In genomic region chr1:27601321-27601770, GRCh38 we compare ENCODE assay signal across 9 cellular contexts. TPM values are rescaled to one million over a fixed set of nuclear protein-coding genes. Genes with fewer than 3 reads are reported as not detected.
DNase-seq lines count a peak whose midpoint lies in the region; ATAC-seq and TF ChIP-seq lines count a peak whose summit lies in the region.
"Had no signal": no experiment of that assay in that cellular context is flagged by ENCODE, and none has a peak within 500 bp of the region (broad histone marks: within the 10 kb centered on the region; RNA-seq: fewer than 3 reads in every experiment).

No MANE protein-coding gene starts in this region.

- H3K36me3 Mint-ChIP-seq in activated naive CD4-positive, alpha-beta T cell treated with anti-CD3 and anti-CD28 coated beads, Interleukin-2, amount 10 ng/mL, durations not matched to agents 7 days and 5 days = peaks cover 1% of the 10 kb centered on the region
- no peaks in the 10 kb centered on the region for H3K36me3 Mint-ChIP-seq in MCF 10A (ENCODE audit: insufficient read depth, unreplicated experiment)
- peaks cover 2% of the 10 kb centered on the region for H3K36me3 Mint-ChIP-seq in memory B cell

- H3K9me3 Mint-ChIP-seq in activated naive CD4-positive, alpha-beta T cell treated with anti-CD3 and anti-CD28 coated beads, Interleukin-2, amount 10 ng/mL, durations not matched to agents 7 days and 5 days = no peaks in the 10 kb centered on the region
- H3K9me3 Mint-ChIP-seq in MCF 10A (ENCODE audit: unreplicated experiment) (no peaks in the 10 kb centered on the region), memory B cell (no peaks in the 10 kb centered on the region)

- H3K27ac ChIP-seq in transverse colon = peak overlapping the region; percentile 87 to 97 (median 96)
- H3K27ac ChIP-seq: neutrophil had no signal

- in situ Hi-C loops in transverse colon (cut with MboI; ENCODE audit: low pct_ligation_motif_present in 1 of 4, low pct_unique_long_range_greater_than_20kb in 1 of 4, low sequenced_read_pairs in 3 of 4) = loop anchor here (10.0 kb wide), 4 partner anchors 47 to 207 kb away; partner anchors contain the start of gene GPR3 (in 1 of the 4)

- intact Hi-C loops in MCF 10A (cut with micrococcal nuclease) = loop anchor here (1.0 kb wide), 1 partner anchor 45 kb away; no protein-coding TSS in a partner anchor
- intact Hi-C loops in transverse colon (cut with DNase I; ENCODE audit: low total_unique reads) = loop anchor here (10.0 kb wide), 1 partner anchor 277 kb away; the partner anchor contains the start of gene TMEM222

- H3K4me1 ChIP-seq in transverse colon = peaks cover 35 to 70% (median 55%) of the 10 kb centered on the region in 4 donors

- no peak for DNase-seq in activated naive CD4-positive, alpha-beta T cell treated with anti-CD3 and anti-CD28 coated beads, Interleukin-2, amount 10 ng/mL, durations not matched to agents 7 days and 5 days
- no peak for DNase-seq in activated naive CD4-positive, alpha-beta T cell treated with anti-CD3 and anti-CD28 coated beads, Interleukin-2, amount 50 U/mL, for 16 hours
- DNase-seq in MCF 10A (ENCODE audit: unreplicated experiment) (no peak), memory B cell (ENCODE audit: low spot score in 2 of 2) (no peak), transverse colon (no peak), HPDE6-E6E7 (ENCODE audit: extremely low spot score) (no peak), NCI-H146 (lab: John Stamatoyannopoulos, UW) (no peak)

- no peaks in the 10 kb centered on the region for H3K27me3 ChIP-seq in transverse colon

- TF ChIP-seq POLR2A in transverse colon (IDR thresholded peaks at IDR 0.05) = no peak

- no peaks in the 10 kb centered on the region for H3K36me3 ChIP-seq in transverse colon
- H3K36me3 ChIP-seq: neutrophil had no signal

- no peak for TF ChIP-seq EP300 in transverse colon (IDR thresholded peaks at IDR 0.05; ENCODE audit: low read depth)

- H3K4me3 ChIP-seq in transverse colon = peak overlapping the region in 2 of 4 donors; percentile 87 to 96

- TF ChIP-seq CTCF in MCF 10A (IDR thresholded peaks at IDR 0.05; ENCODE audit: unreplicated experiment) (no peak), transverse colon (IDR thresholded peaks at IDR 0.05) (no peak)

- no TSS peak for BruUV-seq in MCF 10A (replicated peaks; lab: Mats Ljungman, UMichigan)

- ATAC-seq in memory B cell (ENCODE audit: low read depth) = no peak
- no peak for ATAC-seq in activated CD4-positive, CD25-positive, alpha-beta regulatory T cell treated with anti-CD3 and anti-CD28 coated beads, Interleukin-2, amount 50 U/mL, for 24 hours

- H3K27me3 Mint-ChIP-seq in activated naive CD4-positive, alpha-beta T cell treated with anti-CD3 and anti-CD28 coated beads, Interleukin-2, amount 10 ng/mL, durations not matched to agents 7 days and 5 days = peaks cover 21% of the 10 kb centered on the region
- H3K27me3 Mint-ChIP-seq in MCF 10A (ENCODE audit: insufficient read depth, unreplicated experiment) (no peaks in the 10 kb centered on the region), memory B cell (no peaks in the 10 kb centered on the region)

- H3K4me3 Mint-ChIP-seq in activated naive CD4-positive, alpha-beta T cell treated with anti-CD3 and anti-CD28 coated beads, Interleukin-2, amount 10 ng/mL, durations not matched to agents 7 days and 5 days = peak overlapping the region; percentile 50
- peak overlapping the region; percentile 90 for H3K4me3 Mint-ChIP-seq in MCF 10A (ENCODE audit: unreplicated experiment)
- peak overlapping the region; percentile 38 for H3K4me3 Mint-ChIP-seq in memory B cell

- no peaks in the 10 kb centered on the region for H3K9me3 ChIP-seq in transverse colon
- H3K9me3 ChIP-seq: neutrophil had no signal

- POLR2A ChIA-PET in MCF 10A (lab: Yijun Ruan, JAX) = interaction anchor here (0.6 to 4.6 kb wide), 11 partner anchors 11 to 305 kb away, joined by 3 to 37 read pairs (median 3); partner anchors contain the start of gene WASF2

- H3K27ac Mint-ChIP-seq in activated naive CD4-positive, alpha-beta T cell treated with anti-CD3 and anti-CD28 coated beads, Interleukin-2, amount 10 ng/mL, durations not matched to agents 7 days and 5 days = no peak overlapping the region
- H3K27ac Mint-ChIP-seq in MCF 10A (ENCODE audit: low read depth, unreplicated experiment) = peak overlapping the region; percentile 88
- H3K27ac Mint-ChIP-seq in memory B cell = no peak overlapping the region

- CTCF ChIA-PET in activated naive CD4-positive, alpha-beta T cell treated with anti-CD3 and anti-CD28 coated beads, Interleukin-2, amount 10 ng/mL, durations not matched to agents 7 days and 5 days (lab: Charles Lee) = interaction anchor here (1.5 to 4.4 kb wide), 4 partner anchors 32 to 77 kb away, joined by 7 to 33 read pairs (median 24); no protein-coding TSS in a partner anchor
- CTCF ChIA-PET in MCF 10A (lab: Yijun Ruan, JAX) = interaction anchor here (0.6 to 4.7 kb wide), 10 partner anchors 10 to 199 kb away, joined by 3 to 51 read pairs (median 4); no protein-coding TSS in a partner anchor

- peaks cover 60% of the 10 kb centered on the region for H3K4me1 Mint-ChIP-seq in activated naive CD4-positive, alpha-beta T cell treated with anti-CD3 and anti-CD28 coated beads, Interleukin-2, amount 10 ng/mL, durations not matched to agents 7 days and 5 days
- peaks cover 31% of the 10 kb centered on the region for H3K4me1 Mint-ChIP-seq in MCF 10A (ENCODE audit: insufficient read depth, unreplicated experiment)
- H3K4me1 Mint-ChIP-seq in memory B cell = peaks cover 36% of the 10 kb centered on the region

RNA-seq across cellular contexts. Expression of gene AHDC1, which starts 2.6 kb away (rescaled TPM):
- total RNA-seq in MCF 10A (2022) = 18.4 and 25.2 TPM in 2 replicates
- total RNA-seq in transverse colon = 10 to 100 TPM; 11.7 to 34.4 (median 21.3) TPM

RNA-seq across cellular contexts. Expression of gene FGR, which starts 33.6 kb away (rescaled TPM):
- total RNA-seq in MCF 10A (2022) = not detected in 2 replicates
- 1 to 10 TPM; 2.2 to 8.8 (median 5.8) TPM for total RNA-seq in transverse colon

Comparison
In these comparisons a context has a peak if more than half of its experiments do, and no peak if none do; other contexts are left out.
1. H3K4me3 Mint-ChIP-seq: peak in every context shown above with its lines; median percentile 90 in MCF 10A; 50 in activated naive CD4-positive, alpha-beta T cell treated with anti-CD3 and anti-CD28 coated beads, Interleukin-2, amount 10 ng/mL, durations not matched to agents 7 days and 5 days; 38 in memory B cell.